10 cellular contexts compared by ENCODE assay signal in genomic region chr6:116500969-116501433, GRCh38. TPM values are rescaled to one million over a fixed set of nuclear protein-coding genes. Genes with fewer than 3 reads are reported as not detected.
A peak's percentile ranks its signal among the peaks of the same experiment; 100 is the strongest.
DNase-seq lines count a peak whose midpoint lies in the region.
"Had no signal": no experiment of that assay in that cellular context is flagged by ENCODE, and none has a peak within 500 bp of the region (broad histone marks: within the 10 kb centered on the region; RNA-seq: fewer than 3 reads in every experiment).

No MANE protein-coding gene starts in this region.

- H3K27me3 ChIP-seq in GM23248 (replicated peaks; ENCODE audit: insufficient read depth) = no peaks in the 10 kb centered on the region
- no peaks in the 10 kb centered on the region for H3K27me3 ChIP-seq in SJCRH30
- H3K27me3 ChIP-seq: right lobe of liver, transverse colon had no signal

- H3K36me3 ChIP-seq in GM23248 (ENCODE audit: low read depth) (no peaks in the 10 kb centered on the region), SJCRH30 (no peaks in the 10 kb centered on the region)
- H3K36me3 ChIP-seq: right lobe of liver, transverse colon had no signal

- H3K27ac ChIP-seq in GM23248 (no peak overlapping the region), SJCRH30 (no peak overlapping the region)
- H3K27ac ChIP-seq: right lobe of liver, transverse colon had no signal

- H3K27ac Mint-ChIP-seq in immature natural killer cell = no peak overlapping the region
- H3K27ac Mint-ChIP-seq: activated naive CD8-positive, alpha-beta T cell treated with anti-CD3 and anti-CD28 coated beads, Interleukin-2, amount 10 ng/mL, durations not matched to agents 7 days and 5 days had no signal

- H3K4me1 Mint-ChIP-seq in immature natural killer cell = no peaks in the 10 kb centered on the region
- H3K4me1 Mint-ChIP-seq: activated naive CD8-positive, alpha-beta T cell treated with anti-CD3 and anti-CD28 coated beads, Interleukin-2, amount 10 ng/mL, durations not matched to agents 7 days and 5 days had no signal

- H3K4me1 ChIP-seq in GM23248 (ENCODE audit: insufficient read depth) (no peaks in the 10 kb centered on the region), SJCRH30 (no peaks in the 10 kb centered on the region)
- H3K4me1 ChIP-seq: right lobe of liver, transverse colon had no signal

- 56 to 63% methylated on average over 9 of the region's 9 CpGs for WGBS in GM23248 (ENCODE audit: low coverage in 1 of 2, low lambda C conversion rate in 2 of 2, missing lambda C conversion rate in 2 of 2), 2 experiments

- no peak overlapping the region for H3K4me3 ChIP-seq in GM23248
- H3K4me3 ChIP-seq in SJCRH30 = peak overlapping the region; percentile 32
- H3K4me3 ChIP-seq: right lobe of liver, transverse colon had no signal

- DNase-seq in GM23248 (peak; percentile 2), SJCRH30 (peak; percentile 8 to 26), glomerular visceral epithelial cell (ENCODE audit: extremely low spot score) (peak; percentile 15), amniotic stem cell (lab: John Stamatoyannopoulos, UW) (no peak), immature natural killer cell (no peak), T-helper 9 cell (no peak)
- DNase-seq: activated naive CD8-positive, alpha-beta T cell treated with anti-CD3 and anti-CD28 coated beads, Interleukin-2, amount 10 ng/mL, durations not matched to agents 7 days and 5 days; NK-92 treated with Interleukin-12 subunit alpha and Interleukin-12 subunit beta, amount 100 ng/mL, for 24 hours; right lobe of liver; transverse colon had no signal

- H3F3A ChIP-seq in GM23248 (ENCODE audit: insufficient read depth) = no peaks in the 10 kb centered on the region

- H3K4me3 Mint-ChIP-seq in immature natural killer cell = no peak overlapping the region
- H3K4me3 Mint-ChIP-seq: activated naive CD8-positive, alpha-beta T cell treated with anti-CD3 and anti-CD28 coated beads, Interleukin-2, amount 10 ng/mL, durations not matched to agents 7 days and 5 days had no signal

- no peaks in the 10 kb centered on the region for H3K79me2 ChIP-seq in GM23248 (ENCODE audit: insufficient read depth)

- in situ Hi-C loops in GM23248 (cut with MboI) = no loop called here

- H3K9me3 ChIP-seq in GM23248 (ENCODE audit: low read depth) (no peaks in the 10 kb centered on the region), SJCRH30 (replicated peaks) (0 out of 2 replicates have a peak, but pooled peaks cover 3% of the 10 kb centered on the region)
- H3K9me3 ChIP-seq: right lobe of liver, transverse colon had no signal

- H3K36me3 Mint-ChIP-seq in immature natural killer cell = peaks cover 0 to 5% (median 0%) of the 10 kb centered on the region in 3 donors
- H3K36me3 Mint-ChIP-seq: activated naive CD8-positive, alpha-beta T cell treated with anti-CD3 and anti-CD28 coated beads, Interleukin-2, amount 10 ng/mL, durations not matched to agents 7 days and 5 days had no signal

- H3K9me3 Mint-ChIP-seq in immature natural killer cell = peaks cover 0 to 3% (median 0%) of the 10 kb centered on the region in 6 donors

- H3K9me2 ChIP-seq in GM23248 (ENCODE audit: insufficient read depth) = no peaks in the 10 kb centered on the region

- no peak overlapping the region for H3K4me2 ChIP-seq in GM23248 (ENCODE audit: unreplicated experiment)

- no peak overlapping the region for H3K9ac ChIP-seq in GM23248

- H3K27me3 Mint-ChIP-seq in immature natural killer cell (ENCODE audit: low read depth in 3 of 3) = peaks cover 0 to 7% (median 4%) of the 10 kb centered on the region in 3 donors

- no peak overlapping the region; the same call in 1 of the 2 replicates for H2AFZ ChIP-seq in GM23248

- no peaks in the 10 kb centered on the region for H4K20me1 ChIP-seq in GM23248 (ENCODE audit: insufficient read depth)

RNA-seq across cellular contexts. Expression of gene CALHM5, which starts 10.4 kb away (rescaled TPM):
- total RNA-seq in GM23248 (2014; rRNA removed; shearing (Covaris generic)) = 8.2 and 9.8 TPM in 2 replicates
- polyA plus RNA-seq in GM23248 (2016; fragmentation: Nextera tagmentation; extraction: Ambion mirVana) = 0.51 TPM in 2 replicates
- 2.4 and 2.6 TPM in 2 replicates for total RNA-seq in SJCRH30 (2014; rRNA removed; shearing (Covaris generic))
- polyA plus RNA-seq in immature natural killer cell = not detected
- total RNA-seq: activated naive CD8-positive, alpha-beta T cell treated with anti-CD3 and anti-CD28 coated beads, Interleukin-2, amount 10 ng/mL, durations not matched to agents 7 days and 5 days had no signal

RNA-seq across cellular contexts. Expression of gene CALHM6, which starts 39.8 kb away (rescaled TPM):
- not detected in 2 replicates for total RNA-seq in GM23248 (2014; rRNA removed; shearing (Covaris generic))
- polyA plus RNA-seq in GM23248 (2016; fragmentation: Nextera tagmentation; extraction: Ambion mirVana) (1.6 and 1.7 TPM in 2 replicates), immature natural killer cell (100 to 1,000 TPM in 2 of 3 donors, 10 to 100 TPM in 1; 26.5 to 107 (median 103) TPM)
- total RNA-seq in SJCRH30 (2014; rRNA removed; shearing (Covaris generic)) = 0.30 TPM in 1 of 2 replicates, not detected in the other

RNA-seq across cellular contexts. Expression of gene TRAPPC3L, which starts 44.5 kb away (rescaled TPM):
- 1.4 TPM in 1 of 2 replicates, not detected in the other for total RNA-seq in GM23248 (2014; rRNA removed; shearing (Covaris generic))
- polyA plus RNA-seq in GM23248 (2016; fragmentation: Nextera tagmentation; extraction: Ambion mirVana) (0.30 TPM in 1 of 2 replicates, not detected in the other), immature natural killer cell (under 1 TPM in 2 of 3 donors, not detected in 1; 0.18 to 0.20 TPM)
- total RNA-seq in SJCRH30 (2014; rRNA removed; shearing (Covaris generic)) = not detected in 2 replicates
- total RNA-seq: activated naive CD8-positive, alpha-beta T cell treated with anti-CD3 and anti-CD28 coated beads, Interleukin-2, amount 10 ng/mL, durations not matched to agents 7 days and 5 days; transverse colon had no signal

RNA-seq across cellular contexts. Expression of gene CALHM4, which starts 52.5 kb away (rescaled TPM):
- total RNA-seq in GM23248 (2014; rRNA removed; shearing (Covaris generic)) = not detected in 2 replicates
- polyA plus RNA-seq in GM23248 (2016; fragmentation: Nextera tagmentation; extraction: Ambion mirVana) = not detected in 2 replicates
- total RNA-seq in SJCRH30 (2014; rRNA removed; shearing (Covaris generic)) = not detected in 2 replicates
- polyA plus RNA-seq in immature natural killer cell = not detected
- total RNA-seq: activated naive CD8-positive, alpha-beta T cell treated with anti-CD3 and anti-CD28 coated beads, Interleukin-2, amount 10 ng/mL, durations not matched to agents 7 days and 5 days; right lobe of liver; transverse colon had no signal

Comparison
In these comparisons a context has a peak if more than half of its experiments do, and no peak if none do; other contexts are left out.
1. DNase-seq: peak in GM23248 (single experiment), SJCRH30 (2 of 2) and glomerular visceral epithelial cell (single experiment); none in amniotic stem cell (single experiment), immature natural killer cell (0 of 3) and T-helper 9 cell (single experiment).